In the genomic region with DNA sequence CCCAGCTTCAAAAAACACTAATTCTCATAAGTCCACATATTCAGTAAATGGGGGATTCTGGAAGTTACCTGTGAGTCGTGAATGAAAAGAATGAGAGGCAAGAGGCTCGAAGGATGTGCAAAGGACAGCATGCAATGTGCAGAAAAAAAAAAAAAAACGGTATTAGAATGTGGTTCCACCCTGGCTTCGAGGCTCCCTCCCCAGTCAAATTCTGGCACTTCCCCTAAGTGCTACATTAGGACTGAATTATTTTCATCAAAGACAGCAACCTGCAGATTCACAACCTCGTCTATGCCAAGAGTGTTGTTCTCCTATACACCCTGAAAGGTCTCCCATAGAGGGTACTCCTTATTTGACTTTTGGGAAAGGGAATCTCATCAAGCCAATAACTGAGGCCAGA, we compare ENCODE assay signal across 22 cellular contexts. TPM values are rescaled to one million over a fixed set of nuclear protein-coding genes. Genes with fewer than 3 reads are reported as not detected.
"Had no signal": no experiment of that assay in that cellular context is flagged by ENCODE, and none has a peak within 500 bp of the region (broad histone marks: within the 10 kb centered on the region; RNA-seq: fewer than 3 reads in every experiment).

No MANE protein-coding gene starts in this region.

- H3K4me3 ChIP-seq: PC-9 had no signal

- H3K27ac Mint-ChIP-seq: activated CD4-positive, alpha-beta memory T cell treated with anti-CD3 and anti-CD28 coated beads for 36 hours; activated T-cell treated with anti-CD3 and anti-CD28 coated beads, Interleukin-2, amount 50 U/mL, for 72 hours; brain; WTC11 had no signal

- H2AFZ ChIP-seq: PC-9 had no signal

- H3K4me3 Mint-ChIP-seq: activated CD4-positive, alpha-beta memory T cell treated with anti-CD3 and anti-CD28 coated beads for 36 hours; activated CD4-positive, alpha-beta T cell treated with anti-CD3 and anti-CD28 coated beads, Interleukin-2, amount 10 ng/mL, durations not matched to agents 24 days and 14 days; activated T-cell treated with anti-CD3 and anti-CD28 coated beads, Interleukin-2, amount 50 U/mL, for 72 hours; brain; central memory CD8-positive, alpha-beta T cell; T-helper 1 cell treated with Interleukin-12 subunit alpha and Interleukin-12 subunit beta and Interleukin-4 antibody, amounts not matched to agents 30 μg/mL and 1 μg/mL, for 36 hours; WTC11 had no signal

- ATAC-seq: activated T-cell treated with anti-CD3 and anti-CD28 coated beads, Interleukin-2, amount 50 U/mL, for 72 hours; WTC11 had no signal

- H3K4me2 ChIP-seq: PC-9 had no signal

- H3K27ac ChIP-seq: PC-9 had no signal

- DNase-seq: activated CD4-positive, alpha-beta memory T cell treated with anti-CD3 and anti-CD28 coated beads for 36 hours; activated CD4-positive, alpha-beta T cell treated with anti-CD3 and anti-CD28 coated beads, Interleukin-2, amount 10 ng/mL, durations not matched to agents 24 days and 14 days; activated CD4-positive, CD25-positive, alpha-beta regulatory T cell treated with anti-CD3 and anti-CD28 coated beads, Interleukin-2, amount 50 U/mL, for 72 hours; activated CD8-positive, alpha-beta memory T cell treated with anti-CD3 and anti-CD28 coated beads, Interleukin-2, amount 50 U/mL, for 4 hours; activated gamma-delta T cell treated with Interleukin-2 at 50 U/mL for 16 hours; activated naive CD4-positive, alpha-beta T cell treated with anti-CD3 and anti-CD28 coated beads, Interleukin-2, amount 50 U/mL, for 16 hours; activated T-cell treated with anti-CD3 and anti-CD28 coated beads, Interleukin-2, amount 50 U/mL, for 72 hours; amygdala; Kasumi-1; NCI-H1105; NCI-H1436; NCI-H1694 treated with DMSO at 0.1 percent for 48 hours; NCI-H2029 treated with DMSO at 0.1 percent for 48 hours; NCI-H510A treated with DMSO at 0.1 percent for 48 hours; SHP77 treated with DMSO at 0.1 percent for 48 hours had no signal

- H3K36me3 Mint-ChIP-seq: brain, WTC11 had no signal

RNA-seq across cellular contexts. Expression of a gene that starts 16.5 kb away (rescaled TPM):
- total RNA-seq: activated CD4-positive, alpha-beta T cell treated with anti-CD3 and anti-CD28 coated beads, Interleukin-2, amount 10 ng/mL, durations not matched to agents 24 days and 14 days; astrocyte; PC-9; SK-MEL-5; WTC11 had no signal
